1 cellular context compared by ENCODE assay signal in genomic region chr1:1198423-1199140, GRCh38.
TF ChIP-seq lines count a peak whose summit lies in the region.

No MANE protein-coding gene starts in this region.

TF ChIP-seq in H1, 55 proteins besides CTCF, POLR2A, EP300 and RAD21:
- TF ChIP-seq SIRT6 (IDR thresholded peaks at IDR 0.05; ENCODE audit: low read length) (no peak), ATF2 (IDR thresholded peaks at IDR 0.05; ENCODE audit: low read length) (no peak), POU5F1 (IDR thresholded peaks at IDR 0.05; ENCODE audit: low read depth, low read length) (no peak)
